8 cellular contexts compared by ENCODE assay signal in the genomic region with DNA sequence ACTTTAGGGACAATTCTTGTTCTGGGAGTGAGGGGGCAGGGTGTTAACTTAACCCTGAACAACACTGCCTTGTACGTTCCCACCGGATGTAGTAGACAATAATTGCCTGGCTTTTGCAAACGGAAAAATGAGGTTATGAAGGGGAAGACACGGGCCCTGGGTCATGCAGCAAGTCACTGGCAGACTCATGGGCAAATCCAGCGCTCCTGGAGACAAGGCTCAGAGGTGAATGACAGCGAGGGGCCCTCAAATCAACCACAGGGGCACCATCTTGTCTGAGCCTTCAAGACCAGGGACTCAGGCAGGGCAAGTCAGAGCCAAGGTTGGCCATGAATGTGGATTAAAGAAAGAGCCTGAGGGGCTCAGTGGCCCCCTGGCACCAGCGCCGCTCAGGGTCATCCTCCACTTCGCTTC. TPM values are rescaled to one million over a fixed set of nuclear protein-coding genes. Genes with fewer than 3 reads are reported as not detected.
DNase-seq lines count a peak whose midpoint lies in the region; ATAC-seq and TF ChIP-seq lines count a peak whose summit lies in the region.

No MANE protein-coding gene starts in this region.

- H3K9me3 Mint-ChIP-seq in activated T-helper 1 cell treated with anti-CD3 and anti-CD28 coated beads, Interleukin-12 subunit alpha, Interleukin-12 subunit beta, Interleukin-2, Interleukin-4 antibody, amounts not matched to agents 30 ng/mL and 10 ng/mL and 1 ng/mL, durations not matched to agents 14 hours and 24 hours and 36 hours, result peaks cover 7% of the 10 kb centered on the region
- no peaks in the 10 kb centered on the region for H3K9me3 Mint-ChIP-seq in type B pancreatic cell

- H3K9me3 ChIP-seq in heart left ventricle (no peaks in the 10 kb centered on the region), right cardiac atrium (ENCODE audit: control insufficient read depth, low read length) (no peaks in the 10 kb centered on the region)

- WGBS in heart left ventricle, 4 donors, result 65 to 84% (median 71%) methylated on average over 7 to 9 of the region's 9 CpGs
- WGBS in right cardiac atrium, result 65% methylated on average over 9 of the region's 9 CpGs

- H3K4me1 Mint-ChIP-seq in activated T-helper 1 cell treated with anti-CD3 and anti-CD28 coated beads, Interleukin-12 subunit alpha, Interleukin-12 subunit beta, Interleukin-2, Interleukin-4 antibody, amounts not matched to agents 30 ng/mL and 10 ng/mL and 1 ng/mL, durations not matched to agents 14 hours and 24 hours and 36 hours (ENCODE audit: low read depth), result peaks cover 71% of the 10 kb centered on the region
- H3K4me1 Mint-ChIP-seq in type B pancreatic cell (ENCODE audit: unreplicated experiment), result peaks cover 48% of the 10 kb centered on the region

- intact Hi-C loops in heart left ventricle (cut with DNase I), result loop anchor here in 4 of 10 donors (2.0 to 10.0 kb wide), 5 partner anchors 62 to 179 kb away; no protein-coding TSS in a partner anchor
- intact Hi-C loops in right cardiac atrium (cut with DNase I), result loop anchor here in 1 of 4 donors (10.0 kb wide), 1 partner anchor 65 kb away; no protein-coding TSS in a partner anchor
- intact Hi-C loops in activated T-helper 1 cell treated with anti-CD3 and anti-CD28 coated beads, Interleukin-12 subunit alpha, Interleukin-12 subunit beta, Interleukin-2, Interleukin-4 antibody, amounts not matched to agents 30 ng/mL and 10 ng/mL and 1 ng/mL, durations not matched to agents 14 hours and 24 hours and 36 hours (cut with micrococcal nuclease), result loop anchor here (1.0 to 5.0 kb wide), 7 partner anchors 14 to 312 kb away; a partner anchor contains a TSS

- H3K27ac ChIP-seq in heart left ventricle (peak overlapping the region in 10 of 12 donors; percentile 48 to 94 (median 78)), right cardiac atrium (ENCODE audit: low read length) (no peak overlapping the region)

- no peak for TF ChIP-seq POLR2A in heart left ventricle (IDR thresholded peaks at IDR 0.05)

- peak overlapping the region; percentile 88 for H3K27ac Mint-ChIP-seq in activated T-helper 1 cell treated with anti-CD3 and anti-CD28 coated beads, Interleukin-12 subunit alpha, Interleukin-12 subunit beta, Interleukin-2, Interleukin-4 antibody, amounts not matched to agents 30 ng/mL and 10 ng/mL and 1 ng/mL, durations not matched to agents 14 hours and 24 hours and 36 hours
- H3K27ac Mint-ChIP-seq in type B pancreatic cell, result no peak overlapping the region

- H3K4me1 ChIP-seq in heart left ventricle, result peaks cover 0 to 69% (median 46%) of the 10 kb centered on the region in 12 donors
- H3K4me1 ChIP-seq in right cardiac atrium (ENCODE audit: control insufficient read depth, insufficient read depth, low read length), result peaks cover 17% of the 10 kb centered on the region

- ATAC-seq in heart left ventricle (no peak), right cardiac atrium (no peak)

- H3K36me3 Mint-ChIP-seq in activated T-helper 1 cell treated with anti-CD3 and anti-CD28 coated beads, Interleukin-12 subunit alpha, Interleukin-12 subunit beta, Interleukin-2, Interleukin-4 antibody, amounts not matched to agents 30 ng/mL and 10 ng/mL and 1 ng/mL, durations not matched to agents 14 hours and 24 hours and 36 hours (ENCODE audit: low read depth), result peaks cover 38% of the 10 kb centered on the region
- no peaks in the 10 kb centered on the region for H3K36me3 Mint-ChIP-seq in type B pancreatic cell

- DNase-seq in heart left ventricle (no peak), right cardiac atrium (no peak), lung microvascular endothelial cell (ENCODE audit: low read depth in 2 of 2) (peak; percentile 47 to 61), type B pancreatic cell (ENCODE audit: extremely low spot score, unreplicated experiment) (no peak), H7 (no peak), NCI-H2227 (lab: John Stamatoyannopoulos, UW; ENCODE audit: unreplicated experiment) (no peak)
- no peak for DNase-seq in activated T-helper 1 cell treated with anti-CD3 and anti-CD28 coated beads, Interleukin-12 subunit alpha, Interleukin-12 subunit beta, Interleukin-2, Interleukin-4 antibody, amounts not matched to agents 30 ng/mL and 10 ng/mL and 1 ng/mL, durations not matched to agents 14 hours and 24 hours and 36 hours (ENCODE audit: low spot score)
- no peak for DNase-seq in effector CD4-positive, alpha-beta T cell

- no peaks in the 10 kb centered on the region for H3K27me3 ChIP-seq in heart left ventricle
- H3K27me3 ChIP-seq in right cardiac atrium (ENCODE audit: control insufficient read depth, insufficient read depth), result no peaks in the 10 kb centered on the region
- H3K27me3 ChIP-seq in H7 (ENCODE audit: control insufficient read depth, insufficient read depth, low read length), result peaks cover 3% of the 10 kb centered on the region

- H3K27me3 Mint-ChIP-seq in activated T-helper 1 cell treated with anti-CD3 and anti-CD28 coated beads, Interleukin-12 subunit alpha, Interleukin-12 subunit beta, Interleukin-2, Interleukin-4 antibody, amounts not matched to agents 30 ng/mL and 10 ng/mL and 1 ng/mL, durations not matched to agents 14 hours and 24 hours and 36 hours (ENCODE audit: insufficient read depth), result peaks cover 2% of the 10 kb centered on the region
- H3K27me3 Mint-ChIP-seq in type B pancreatic cell, result peaks cover 26% of the 10 kb centered on the region

- peak overlapping the region; percentile 98 for H3K4me3 Mint-ChIP-seq in activated T-helper 1 cell treated with anti-CD3 and anti-CD28 coated beads, Interleukin-12 subunit alpha, Interleukin-12 subunit beta, Interleukin-2, Interleukin-4 antibody, amounts not matched to agents 30 ng/mL and 10 ng/mL and 1 ng/mL, durations not matched to agents 14 hours and 24 hours and 36 hours
- H3K4me3 Mint-ChIP-seq in type B pancreatic cell, result peak overlapping the region; percentile 77

- H3K4me3 ChIP-seq in heart left ventricle (peak overlapping the region in 3 of 12 donors; percentile 32 to 93 (median 89)), right cardiac atrium (ENCODE audit: low read length) (no peak overlapping the region), H7 (ENCODE audit: insufficient read depth, low read depth, low read length) (no peak overlapping the region)

- H3K36me3 ChIP-seq in heart left ventricle (peaks cover 0 to 2% (median 0%) of the 10 kb centered on the region in 9 donors), H7 (replicated peaks; ENCODE audit: control insufficient read depth, insufficient read depth, low read length) (no peaks in the 10 kb centered on the region; the same call in 1 of the 2 replicates)

- no peak for TF ChIP-seq CTCF in heart left ventricle (IDR thresholded peaks at IDR 0.05)
- TF ChIP-seq CTCF in type B pancreatic cell (conservative IDR thresholded peaks at IDR 0.05), result no peak

RNA-seq across cellular contexts. Expression of a gene that starts 2.8 kb away (rescaled TPM):
- total RNA-seq in heart left ventricle (10 to 100 TPM in 5 of 9 donors, 1 to 10 TPM in 4; 7.2 to 24.2 (median 10.5) TPM), right cardiac atrium (10 to 100 TPM in 3 of 4 donors, 1 to 10 TPM in 1; 9.4 to 15.5 (median 11.8) TPM), lung microvascular endothelial cell (25.4 and 25.5 TPM in 2 replicates), type B pancreatic cell (ENCODE audit: low replicate concordance) (1.9 and 9.3 TPM in 2 replicates)
- polyA plus RNA-seq in heart left ventricle (1 to 10 TPM; 4.8 to 9.0 TPM), right cardiac atrium (7.4 TPM)
- 22.9 and 23.5 TPM in 2 replicates for total RNA-seq in activated T-helper 1 cell treated with anti-CD3 and anti-CD28 coated beads, Interleukin-12 subunit alpha, Interleukin-12 subunit beta, Interleukin-2, Interleukin-4 antibody, amounts not matched to agents 30 ng/mL and 10 ng/mL and 1 ng/mL, durations not matched to agents 14 hours and 24 hours and 36 hours
- 15.3 and 16.5 TPM in 2 replicates for total RNA-seq in H7 (2014; rRNA removed; shearing (Covaris generic))

RNA-seq across cellular contexts. Expression of a gene that starts 49.4 kb away (rescaled TPM):
- total RNA-seq in heart left ventricle, result not detected
- polyA plus RNA-seq in heart left ventricle, result not detected
- not detected for total RNA-seq in right cardiac atrium
- polyA plus RNA-seq in right cardiac atrium, result not detected
- not detected in 2 replicates for total RNA-seq in activated T-helper 1 cell treated with anti-CD3 and anti-CD28 coated beads, Interleukin-12 subunit alpha, Interleukin-12 subunit beta, Interleukin-2, Interleukin-4 antibody, amounts not matched to agents 30 ng/mL and 10 ng/mL and 1 ng/mL, durations not matched to agents 14 hours and 24 hours and 36 hours
- not detected in 2 replicates for total RNA-seq in lung microvascular endothelial cell
- total RNA-seq in type B pancreatic cell (ENCODE audit: low replicate concordance), result not detected in 2 replicates
- not detected in 2 replicates for total RNA-seq in H7 (2014; rRNA removed; shearing (Covaris generic))

Comparison
In these comparisons a context has a peak if more than half of its experiments do, and no peak if none do; other contexts are left out.
1. DNase-seq: peak in lung microvascular endothelial cell (2 of 2); none in heart left ventricle (0 of 5), right cardiac atrium (0 of 3), activated T-helper 1 cell treated with anti-CD3 and anti-CD28 coated beads, Interleukin-12 subunit alpha, Interleukin-12 subunit beta, Interleukin-2, Interleukin-4 antibody, amounts not matched to agents 30 ng/mL and 10 ng/mL and 1 ng/mL, durations not matched to agents 14 hours and 24 hours and 36 hours (single experiment), type B pancreatic cell (single experiment), H7 (single experiment), NCI-H2227 (single experiment) and effector CD4-positive, alpha-beta T cell (single experiment).